17 cellular contexts compared by ENCODE assay signal in genomic region chr5:67972027-67972822, GRCh38.
DNase-seq lines count a peak whose midpoint lies in the region; ATAC-seq and TF ChIP-seq lines count a peak whose summit lies in the region.
"Had no signal": no experiment of that assay in that cellular context is flagged by ENCODE, and none has a peak within 500 bp of the region (broad histone marks: within the 10 kb centered on the region; RNA-seq: fewer than 3 reads in every experiment).

No MANE protein-coding gene starts in this region.

- TF ChIP-seq POLR2A in transverse colon (IDR thresholded peaks at IDR 0.05) = no peak

- H3K27ac Mint-ChIP-seq in nephron progenitor cell = peak overlapping the region; percentile 92
- H3K27ac Mint-ChIP-seq: activated naive CD8-positive, alpha-beta T cell; endodermal cell; IgD-negative memory B cell; immature natural killer cell had no signal

- no peaks in the 10 kb centered on the region for H3K27me3 ChIP-seq in transverse colon
- H3K27me3 ChIP-seq: BLaER1, ovary had no signal

- H3K36me3 ChIP-seq in transverse colon = no peaks in the 10 kb centered on the region
- H3K36me3 ChIP-seq: BLaER1, ovary had no signal

- in situ Hi-C loops in transverse colon (cut with MboI; ENCODE audit: low pct_ligation_motif_present in 1 of 4, low pct_unique_long_range_greater_than_20kb in 1 of 4, low sequenced_read_pairs in 3 of 4) = no loop called here

- WGBS in transverse colon (ENCODE audit: low coverage in 1 of 2), 2 donors = 57 to 66% methylated on average over 4 of the region's 4 CpGs

- H3K27ac ChIP-seq in angular gyrus (ENCODE audit: low read depth, low read length) (peak overlapping the region; percentile 53), transverse colon (peak overlapping the region in 3 of 4 donors; percentile 32 to 59 (median 49))
- H3K27ac ChIP-seq: BLaER1 had no signal

- H3K36me3 Mint-ChIP-seq in nephron progenitor cell (ENCODE audit: low read depth) = no peaks in the 10 kb centered on the region
- H3K36me3 Mint-ChIP-seq: activated naive CD8-positive, alpha-beta T cell; immature natural killer cell had no signal

- TF ChIP-seq EP300 in transverse colon (IDR thresholded peaks at IDR 0.05; ENCODE audit: low read depth) = no peak

- peaks cover 0 to 19% (median 0%) of the 10 kb centered on the region in 4 donors for H3K4me1 ChIP-seq in transverse colon

- H3K4me3 Mint-ChIP-seq in nephron progenitor cell = no peak overlapping the region
- H3K4me3 Mint-ChIP-seq: activated naive CD8-positive, alpha-beta T cell; activated T-cell treated with anti-CD3 and anti-CD28 coated beads, Interleukin-2, amount 50 U/mL, for 4 hours; endodermal cell; IgD-negative memory B cell; immature natural killer cell had no signal

- H3K9me3 ChIP-seq in transverse colon = no peaks in the 10 kb centered on the region
- H3K9me3 ChIP-seq: BLaER1, ovary had no signal

- peaks cover 6% of the 10 kb centered on the region for H3K9me3 Mint-ChIP-seq in nephron progenitor cell
- H3K9me3 Mint-ChIP-seq: activated T-cell treated with anti-CD3 and anti-CD28 coated beads, Interleukin-2, amount 50 U/mL, for 4 hours; endodermal cell; IgD-negative memory B cell; immature natural killer cell had no signal

- DNase-seq in glomerular endothelial cell (ENCODE audit: extremely low read depth, low read depth, low spot score) (peak; percentile 7), nephron progenitor cell (no peak), transverse colon (no peak), SW 1271 (lab: John Stamatoyannopoulos, UW) (no peak), mesenteric fat pad (ENCODE audit: low spot score) (no peak)
- DNase-seq: activated T-cell treated with anti-CD3 and anti-CD28 coated beads, Interleukin-2, amount 50 U/mL, for 4 hours; endodermal cell; foreskin melanocyte; immature natural killer cell; NCI-H1092; ovary; SIG-M5 had no signal

- peaks cover 6% of the 10 kb centered on the region for H3K27me3 Mint-ChIP-seq in nephron progenitor cell (ENCODE audit: low read depth, poor library complexity)
- H3K27me3 Mint-ChIP-seq: activated naive CD8-positive, alpha-beta T cell; IgD-negative memory B cell had no signal

- no peak for ATAC-seq in GM21447 (IDR thresholded peaks at IDR 0.05; ENCODE audit: unreplicated experiment)
- ATAC-seq: activated T-cell treated with anti-CD3 and anti-CD28 coated beads, Interleukin-2, amount 50 U/mL, for 4 hours had no signal

- H3K4me1 Mint-ChIP-seq in nephron progenitor cell = peaks cover 9% of the 10 kb centered on the region
- H3K4me1 Mint-ChIP-seq: endodermal cell, immature natural killer cell had no signal

- no peak overlapping the region for H3K4me3 ChIP-seq in transverse colon
- H3K4me3 ChIP-seq: BLaER1, ovary had no signal

- intact Hi-C loops in transverse colon (cut with DNase I; ENCODE audit: low total_unique reads) = no loop called here

- TF ChIP-seq CTCF in nephron progenitor cell (IDR thresholded peaks at IDR 0.05) (no peak), transverse colon (IDR thresholded peaks at IDR 0.05) (no peak)
